Comparison of ENCODE assay signal across 27 cellular contexts in the genomic region with DNA sequence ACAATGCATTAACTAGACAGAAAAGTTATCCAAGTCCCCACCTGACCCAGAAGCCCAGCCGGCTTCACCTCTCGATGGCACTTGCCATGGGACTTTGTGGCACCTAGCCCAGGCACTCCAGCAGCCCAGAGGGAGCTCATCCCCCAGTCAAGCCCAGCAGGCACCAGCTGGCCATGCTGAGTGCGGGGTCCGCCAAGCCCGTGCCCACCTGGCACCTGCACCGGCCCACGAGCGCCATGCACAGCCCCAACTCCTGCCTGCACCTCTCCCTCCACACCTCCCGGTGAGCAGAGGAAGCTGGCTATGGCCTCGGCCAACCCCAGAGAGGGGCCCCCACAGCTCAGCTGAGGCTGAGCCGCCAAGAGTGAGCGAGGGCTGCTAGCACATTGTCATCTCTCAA.
"Had no signal": no experiment of that assay in that cellular context is flagged by ENCODE, and none has a peak within 500 bp of the region (broad histone marks: within the 10 kb centered on the region; RNA-seq: fewer than 3 reads in every experiment).

No MANE protein-coding gene starts in this region.

- H3K9me3 ChIP-seq: esophagus squamous epithelium, gastrocnemius medialis had no signal

- ATAC-seq: effector memory CD8-positive, alpha-beta T cell; esophagus mucosa; gastrocnemius medialis; heart right ventricle; left colon; left lobe of liver; naive thymus-derived CD4-positive, alpha-beta T cell had no signal

- H3K36me3 Mint-ChIP-seq: memory B cell; naive thymus-derived CD4-positive, alpha-beta T cell had no signal

- H3K4me1 ChIP-seq: colonic mucosa, esophagus squamous epithelium, gastrocnemius medialis, heart right ventricle, left ventricle myocardium inferior had no signal

- H3K27me3 ChIP-seq: colonic mucosa, esophagus squamous epithelium, gastrocnemius medialis, heart right ventricle had no signal

- H3K36me3 ChIP-seq: colonic mucosa, esophagus squamous epithelium, gastrocnemius medialis, heart right ventricle, left ventricle myocardium inferior had no signal

- H3K27ac ChIP-seq: colonic mucosa, epithelial cell of prostate, esophagus squamous epithelium, gastrocnemius medialis, heart right ventricle, left ventricle myocardium inferior had no signal

- H3K27ac Mint-ChIP-seq: dendritic cell treated with granulocyte-macrophage colony-stimulating factor and Interleukin-4, amounts not matched to agents 40 ng/mL and 50 ng/mL, for 4 days; effector memory CD8-positive, alpha-beta T cell; endodermal cell; memory B cell; naive thymus-derived CD4-positive, alpha-beta T cell had no signal

- H3K4me1 Mint-ChIP-seq: endodermal cell; memory B cell; naive thymus-derived CD4-positive, alpha-beta T cell had no signal

- H3K4me3 ChIP-seq: colonic mucosa, esophagus squamous epithelium, gastrocnemius medialis, heart right ventricle, left ventricle myocardium inferior, lung had no signal

- H3K4me3 Mint-ChIP-seq: dendritic cell treated with granulocyte-macrophage colony-stimulating factor and Interleukin-4, amounts not matched to agents 40 ng/mL and 50 ng/mL, for 4 days; effector memory CD8-positive, alpha-beta T cell; endodermal cell; memory B cell; naive thymus-derived CD4-positive, alpha-beta T cell had no signal

- H3K27me3 Mint-ChIP-seq: dendritic cell treated with granulocyte-macrophage colony-stimulating factor and Interleukin-4, amounts not matched to agents 40 ng/mL and 50 ng/mL, for 4 days; effector memory CD8-positive, alpha-beta T cell; memory B cell; naive thymus-derived CD4-positive, alpha-beta T cell had no signal

- DNase-seq: colonic mucosa; cortex of kidney; effector CD8-positive, alpha-beta T cell; effector memory CD8-positive, alpha-beta T cell; endodermal cell; erythroblast; esophagus squamous epithelium; foreskin fibroblast; foreskin melanocyte; gastrocnemius medialis; glutamatergic neuron; head of caudate nucleus; heart right ventricle; hippocampal formation; kidney glomerular epithelial cell; left colon; left ventricle myocardium inferior; mammary epithelial cell; mesendoderm; midbrain; naive thymus-derived CD4-positive, alpha-beta T cell had no signal
